In the genomic region with DNA sequence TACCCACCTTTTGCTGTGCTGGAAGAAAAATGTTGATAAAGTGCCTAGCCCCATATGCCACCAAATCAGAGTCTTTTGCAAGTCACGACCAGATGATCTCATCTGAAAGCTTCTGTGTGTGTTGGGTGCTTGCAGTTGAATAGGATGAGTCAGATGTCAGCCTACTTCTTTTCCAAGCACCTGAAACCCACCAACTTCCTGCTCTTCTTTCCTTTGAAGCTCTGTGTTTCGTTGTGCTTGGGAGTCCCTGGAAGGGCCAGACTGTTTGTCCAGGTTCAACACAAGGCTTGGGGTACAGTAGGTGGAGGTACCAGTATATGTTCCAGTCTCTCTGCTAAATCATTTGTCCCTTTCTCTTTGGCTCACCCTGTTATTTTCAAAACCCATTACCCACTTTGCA, we compare ENCODE assay signal across 8 cellular contexts. TPM values are rescaled to one million over a fixed set of nuclear protein-coding genes. Genes with fewer than 3 reads are reported as not detected.
DNase-seq lines count a peak whose midpoint lies in the region; ATAC-seq and TF ChIP-seq lines count a peak whose summit lies in the region.

No MANE protein-coding gene starts in this region.

- TF ChIP-seq POLR2A in heart left ventricle (IDR thresholded peaks at IDR 0.05), result no peak

- 68 to 82% (median 72%) methylated on average over 2 of the region's 2 CpGs for WGBS in heart left ventricle, 4 donors

- H3K4me3 ChIP-seq in heart left ventricle, result no peak overlapping the region
- H3K4me3 ChIP-seq in fibroblast of pulmonary artery (replicated peaks; ENCODE audit: low read depth, low read length), result no peak overlapping the region
- no peak overlapping the region for H3K4me3 ChIP-seq in tibial artery

- intact Hi-C loops in heart left ventricle (cut with DNase I) (loop anchor here in 9 of 10 donors (5.0 to 10.0 kb wide), 10 partner anchors 48 to 297 kb away; a partner anchor contains a TSS), left ventricle myocardium superior (cut with micrococcal nuclease) (loop anchor here (5.0 to 10.0 kb wide), 2 partner anchors 65 to 173 kb away; no protein-coding TSS in a partner anchor), tibial artery (cut with DNase I; ENCODE audit: low total_unique reads) (no loop called here)

- peaks cover 3 to 77% (median 58%) of the 10 kb centered on the region in 12 donors for H3K4me1 ChIP-seq in heart left ventricle
- H3K4me1 ChIP-seq in tibial artery, result peaks cover 0 to 68% (median 47%) of the 10 kb centered on the region in 4 donors

- TF ChIP-seq CTCF in heart left ventricle (IDR thresholded peaks at IDR 0.05) (no peak), fibroblast of pulmonary artery (IDR thresholded peaks at IDR 0.05; ENCODE audit: low read length, missing control alignments) (no peak), tibial artery (IDR thresholded peaks at IDR 0.05) (no peak)

- H3K27ac ChIP-seq in heart left ventricle (peak overlapping the region in 11 of 12 donors; percentile 51 to 91 (median 82)), tibial artery (peak overlapping the region; percentile 73 to 77)

- DNase-seq in heart left ventricle, result no peak
- DNase-seq in left ventricle myocardium superior, result no peak
- DNase-seq in SW480 (ENCODE audit: low spot score), result peak; percentile 97
- peak; percentile 39 for DNase-seq in fibroblast of pulmonary artery (ENCODE audit: low read depth)
- no peak for DNase-seq in tibial artery
- no peak for DNase-seq in COLO668 (lab: John Stamatoyannopoulos, UW; ENCODE audit: unreplicated experiment)
- no peak for DNase-seq in amniotic stem cell (lab: John Stamatoyannopoulos, UW)

- H3K27me3 ChIP-seq in heart left ventricle (no peaks in the 10 kb centered on the region), tibial artery (no peaks in the 10 kb centered on the region)

- ATAC-seq in heart left ventricle, result no peak
- no peak for ATAC-seq in left ventricle myocardium superior
- ATAC-seq in HG03139 (IDR thresholded peaks at IDR 0.05; ENCODE audit: unreplicated experiment), result no peak

- H3K9me3 ChIP-seq in heart left ventricle (no peaks in the 10 kb centered on the region), tibial artery (no peaks in the 10 kb centered on the region)

- H3K36me3 ChIP-seq in heart left ventricle (no peaks in the 10 kb centered on the region), tibial artery (no peaks in the 10 kb centered on the region)

RNA-seq across cellular contexts. Expression of a gene that starts 36.8 kb away (rescaled TPM):
- total RNA-seq in heart left ventricle (10 to 100 TPM; 32.6 to 70.2 (median 46.9) TPM), left ventricle myocardium superior (33.9 TPM)
- 10 to 100 TPM in 1 of 2 donors, 1 to 10 TPM in 1; 9.8 to 22.9 TPM for polyA plus RNA-seq in heart left ventricle

Comparison
In these comparisons a context has a peak if more than half of its experiments do, and no peak if none do; other contexts are left out.
1. DNase-seq: peak in SW480 (single experiment) and fibroblast of pulmonary artery (single experiment); none in heart left ventricle (0 of 5), left ventricle myocardium superior (single experiment), tibial artery (0 of 2), COLO668 (single experiment) and amniotic stem cell (single experiment).